ENCODE assay signal across 34 cellular contexts in the genomic region with DNA sequence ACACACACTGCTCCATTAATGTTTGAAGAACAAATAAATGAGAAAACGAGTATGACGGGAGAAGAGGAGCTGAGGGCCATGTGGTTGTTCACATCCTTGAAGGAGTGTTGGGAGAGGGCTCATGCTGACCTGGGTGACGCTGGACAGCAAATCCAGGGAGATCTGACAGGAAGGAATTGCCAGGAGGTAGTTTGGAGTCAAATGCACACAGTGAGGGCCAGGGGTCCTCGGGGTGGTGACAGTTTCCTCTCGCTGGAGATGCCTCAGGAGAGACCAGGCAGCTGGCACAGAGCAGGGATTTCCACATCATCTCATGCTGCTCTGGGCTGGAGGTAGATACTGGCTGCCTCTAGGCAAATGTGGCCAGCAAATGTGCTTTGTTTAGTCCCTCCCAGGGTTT. TPM values are rescaled to one million over a fixed set of nuclear protein-coding genes. Genes with fewer than 3 reads are reported as not detected.
DNase-seq lines count a peak whose midpoint lies in the region; ATAC-seq, FAIRE-seq and TF ChIP-seq lines count a peak whose summit lies in the region.
"Had no signal": no experiment of that assay in that cellular context is flagged by ENCODE, and none has a peak within 500 bp of the region (broad histone marks: within the 10 kb centered on the region; RNA-seq: fewer than 3 reads in every experiment).

No MANE protein-coding gene starts in this region.

- H3K4me1 ChIP-seq in HepG2 (ENCODE audit: insufficient read depth, low read length) (peaks cover 85% of the 10 kb centered on the region), right lobe of liver (peaks cover 0 to 9% (median 3%) of the 10 kb centered on the region in 4 donors), PC-3 (ENCODE audit: insufficient read depth, low read length) (peaks cover 22% of the 10 kb centered on the region), small intestine (ENCODE audit: control insufficient read depth in 2 of 2, insufficient read depth in 1 of 2, low read depth in 1 of 2, low read length in 1 of 2) (peaks cover 2 to 7% of the 10 kb centered on the region in 2 donors)

- peaks cover 17% of the 10 kb centered on the region for H4K20me1 ChIP-seq in HepG2 (ENCODE audit: insufficient read depth, low read length)
- peaks cover 8% of the 10 kb centered on the region; the same call in 1 of the 2 replicates for H4K20me1 ChIP-seq in PC-3 (ENCODE audit: low read length)

- POLR2A ChIA-PET in HepG2 (lab: Yijun Ruan, JAX), result interaction anchor here (1.0 to 3.1 kb wide), 6 partner anchors 9 to 87 kb away, joined by 3 to 12 read pairs (median 5); a partner anchor contains a TSS
- POLR2A ChIA-PET in WTC11 (lab: Charles Lee), result no interaction called here
- POLR2A ChIA-PET in PC-3 (lab: Charles Lee; ENCODE audit: unreplicated experiment), result no interaction called here

- no peak overlapping the region for H3K9ac ChIP-seq in HepG2 (ENCODE audit: insufficient read depth, low read depth, low read length)
- H3K9ac ChIP-seq in PC-3 (ENCODE audit: low read length), result no peak overlapping the region
- H3K9ac ChIP-seq: BLaER1, KMS-11 had no signal

- no peak overlapping the region for H3K4me3 ChIP-seq in HepG2 (replicated peaks in 1 of 3; ENCODE audit: insufficient read depth in 1 of 3, low read depth in 2 of 3, low read length in 3 of 3)
- no peak overlapping the region for H3K4me3 ChIP-seq in right lobe of liver
- H3K4me3 ChIP-seq in PC-3 (ENCODE audit: low read length), result no peak overlapping the region
- H3K4me3 ChIP-seq in small intestine (ENCODE audit: low read depth in 1 of 2, low read length in 2 of 2), result no peak overlapping the region
- H3K4me3 ChIP-seq: BLaER1, dorsolateral prefrontal cortex, gastroesophageal sphincter, skin epidermis, stomach, tibial nerve had no signal

- no peaks in the 10 kb centered on the region for H3K27me3 Mint-ChIP-seq in WTC11 (ENCODE audit: low read depth)
- no peaks in the 10 kb centered on the region for H3K27me3 Mint-ChIP-seq in neural crest cell (ENCODE audit: low read depth)
- H3K27me3 Mint-ChIP-seq: activated B cell treated with CpG ODN at 0.5 μM for 24 hours, memory B cell had no signal

- H3K36me3 Mint-ChIP-seq in WTC11 (no peaks in the 10 kb centered on the region), neural crest cell (ENCODE audit: low read depth) (no peaks in the 10 kb centered on the region)
- H3K36me3 Mint-ChIP-seq: activated naive CD8-positive, alpha-beta T cell treated with anti-CD3 and anti-CD28 coated beads, Interleukin-2, amount 10 ng/mL, durations not matched to agents 7 days and 5 days; memory B cell had no signal

- H3F3A ChIP-seq in PC-3 (ENCODE audit: low read length, unreplicated experiment), result no peaks in the 10 kb centered on the region

- H3K79me2 ChIP-seq in HepG2 (ENCODE audit: insufficient read depth, low read length) (peaks cover 28% of the 10 kb centered on the region), PC-3 (ENCODE audit: low read length) (peaks cover 28% of the 10 kb centered on the region)

- no peak for TF ChIP-seq EP300 in HepG2 (IDR thresholded peaks at IDR 0.05; ENCODE audit: low read depth in 2 of 2, low read length in 2 of 2)
- no peak for TF ChIP-seq EP300 in HepG2 (CRISPR knock-in tag; IDR thresholded peaks at IDR 0.05; ENCODE audit: borderline replicate concordance)

- ATAC-seq in HepG2 (no peak), right lobe of liver (no peak), WTC11 (no peak), PC-3 (no peak)
- ATAC-seq: gastroesophageal sphincter had no signal

- WGBS in HepG2 (ENCODE audit: low lambda C conversion rate), result 80% methylated on average over 5 of the region's 5 CpGs
- WGBS in right lobe of liver (ENCODE audit: insufficient coverage, low coverage, low lambda C conversion rate, missing lambda C conversion rate), result 60% methylated on average over 5 of the region's 5 CpGs
- 80 to 85% (median 81%) methylated on average over 5 of the region's 5 CpGs for WGBS in small intestine, 3 donors

- no peak for TF ChIP-seq RAD21 in HepG2 (CRISPR knock-in tag; IDR thresholded peaks at IDR 0.05)

- TF ChIP-seq POLR2A in HepG2 (IDR thresholded peaks at IDR 0.05; ENCODE audit: insufficient read depth in 1 of 2, low read depth in 2 of 2, low read length in 2 of 2) (no peak), right lobe of liver (IDR thresholded peaks at IDR 0.05) (no peak)

- H2AFZ ChIP-seq in HepG2 (ENCODE audit: low read length) (no peak overlapping the region), PC-3 (ENCODE audit: low read length) (no peak overlapping the region)

- FAIRE-seq in HepG2 (lab: Jason Lieb, UNC) (no peak), small intestine (lab: Jason Lieb, UNC) (no peak)
- FAIRE-seq: endothelial cell of umbilical vein had no signal

- H3K36me3 ChIP-seq in HepG2 (replicated peaks in 1 of 2; ENCODE audit: control insufficient read depth in 1 of 2, insufficient read depth in 2 of 2, low read length in 2 of 2), result no peaks in the 10 kb centered on the region
- H3K36me3 ChIP-seq in right lobe of liver, result no peaks in the 10 kb centered on the region
- no peaks in the 10 kb centered on the region for H3K36me3 ChIP-seq in PC-3 (ENCODE audit: low read depth, low read length)
- no peaks in the 10 kb centered on the region for H3K36me3 ChIP-seq in small intestine (ENCODE audit: control insufficient read depth in 2 of 2, insufficient read depth in 2 of 2, low read length in 2 of 2)
- H3K36me3 ChIP-seq: BLaER1, gastroesophageal sphincter, stomach, tibial nerve had no signal

- BruUV-seq in HepG2 (replicated peaks; lab: Mats Ljungman, UMichigan) (no TSS peak), PC-3 (replicated peaks; lab: Mats Ljungman, UMichigan) (no TSS peak)

- intact Hi-C loops in HepG2 (cut with micrococcal nuclease; ENCODE audit: unreplicated experiment), result no loop called here
- intact Hi-C loops in right lobe of liver (cut with DNase I), result no loop called here
- intact Hi-C loops in PC-3 (cut with micrococcal nuclease), result no loop called here

- CTCF ChIA-PET in HepG2 (lab: Yijun Ruan, JAX; ENCODE audit: low intra/inter-chr PET ratio, low total read pairs) (no interaction called here), WTC11 (lab: Charles Lee) (interaction anchor here (4.5 kb wide), 1 partner anchor 39 kb away, joined by 16 read pairs; no protein-coding TSS in a partner anchor), PC-3 (lab: Charles Lee) (no interaction called here)

- H3K9me3 Mint-ChIP-seq in WTC11 (no peaks in the 10 kb centered on the region), neural crest cell (no peaks in the 10 kb centered on the region)
- H3K9me3 Mint-ChIP-seq: activated B cell treated with CpG ODN at 0.5 μM for 24 hours; activated naive CD8-positive, alpha-beta T cell treated with anti-CD3 and anti-CD28 coated beads, Interleukin-2, amount 10 ng/mL, durations not matched to agents 7 days and 5 days; memory B cell had no signal

- H3K9me2 ChIP-seq in PC-3 (replicated peaks; ENCODE audit: low read length), result no peaks in the 10 kb centered on the region

- H3K4me2 ChIP-seq in HepG2 (ENCODE audit: low read depth, low read length) (0 out of 2 replicates have a peak overlapping the region, but pooled peaks have one; percentile 4), PC-3 (ENCODE audit: low read length) (no peak overlapping the region)
- H3K4me2 ChIP-seq: BLaER1, KMS-11 had no signal

- H3K4me3 Mint-ChIP-seq in WTC11 (no peak overlapping the region), neural crest cell (peak overlapping the region; percentile 89)
- H3K4me3 Mint-ChIP-seq: activated naive CD8-positive, alpha-beta T cell treated with anti-CD3 and anti-CD28 coated beads, Interleukin-2, amount 10 ng/mL, durations not matched to agents 7 days and 5 days had no signal

- DNase-seq in HepG2 (ENCODE audit: low spot score) (no peak), right lobe of liver (no peak), WTC11 (ENCODE audit: low spot score) (no peak), neural crest cell (ENCODE audit: low read depth, low spot score) (no peak), PC-3 (no peak), small intestine (no peak), A172 (ENCODE audit: low spot score) (no peak)
- DNase-seq in effector CD8-positive, alpha-beta T cell (lab: John Stamatoyannopoulos, UW), result no peak
- DNase-seq: ACHN; activated B cell treated with CpG ODN at 0.5 μM for 24 hours; activated CD4-positive, alpha-beta T cell treated with anti-CD3 and anti-CD28 coated beads, Interleukin-2, amount 50 U/mL, for 48 hours; activated CD8-positive, alpha-beta memory T cell treated with anti-CD3 and anti-CD28 coated beads, Interleukin-2, amount 50 U/mL, for 48 hours; activated naive CD8-positive, alpha-beta T cell treated with anti-CD3 and anti-CD28 coated beads, Interleukin-2, amount 10 ng/mL, durations not matched to agents 7 days and 5 days; cerebellar nuclear complex; DMS79; GF-D8; HCEC 1CT; MM.1S; NCI-H1436; NCI-H2107; NCI-H446; OCI-M1; Right ventricle myocardium superior; stimulated activated CD4-positive, alpha-beta T cell treated with anti-CD3 and anti-CD28 coated beads, Interleukin-2, amount 100 ng/mL, for 24 hours; stomach; T1000 had no signal

- H3K9me3 ChIP-seq in HepG2 (ENCODE audit: low read length) (no peaks in the 10 kb centered on the region), right lobe of liver (no peaks in the 10 kb centered on the region), PC-3 (ENCODE audit: low read length) (no peaks in the 10 kb centered on the region), small intestine (ENCODE audit: control insufficient read depth, low read depth) (no peaks in the 10 kb centered on the region)
- H3K9me3 ChIP-seq: BLaER1, gastroesophageal sphincter, stomach, tibial nerve had no signal

- H3K27ac Mint-ChIP-seq in WTC11, result peak overlapping the region; percentile 16; the same call in 1 of the 2 replicates
- H3K27ac Mint-ChIP-seq in neural crest cell (ENCODE audit: unreplicated experiment), result no peak overlapping the region
- H3K27ac Mint-ChIP-seq: activated naive CD8-positive, alpha-beta T cell treated with anti-CD3 and anti-CD28 coated beads, Interleukin-2, amount 10 ng/mL, durations not matched to agents 7 days and 5 days had no signal

- H3K27ac ChIP-seq in HepG2 (ENCODE audit: extremely low read length, insufficient read depth, low read length) (peak overlapping the region; percentile 34), right lobe of liver (no peak overlapping the region), PC-3 (ENCODE audit: low read length) (no peak overlapping the region), small intestine (ENCODE audit: low read depth in 1 of 2, low read length in 1 of 2) (no peak overlapping the region)
- H3K27ac ChIP-seq: BLaER1, gastroesophageal sphincter, KMS-11, stomach, tibial nerve had no signal

- in situ Hi-C loops in HepG2 (cut with HindIII; ENCODE audit: extremely low pct_ligation_motif_present, low pct_unique_long_range_greater_than_20kb), result no loop called here

- H3K27me3 ChIP-seq in HepG2 (ENCODE audit: control insufficient read depth in 1 of 2, insufficient read depth in 2 of 2, low read length in 2 of 2) (no peaks in the 10 kb centered on the region), right lobe of liver (no peaks in the 10 kb centered on the region), PC-3 (ENCODE audit: low read length) (no peaks in the 10 kb centered on the region), small intestine (ENCODE audit: control insufficient read depth in 2 of 2, insufficient read depth in 2 of 2, low read length in 2 of 2) (no peaks in the 10 kb centered on the region)
- H3K27me3 ChIP-seq: BLaER1, dorsolateral prefrontal cortex, stomach had no signal

- peaks cover 25% of the 10 kb centered on the region for H3K4me1 Mint-ChIP-seq in WTC11
- H3K4me1 Mint-ChIP-seq in neural crest cell, result peaks cover 42% of the 10 kb centered on the region

- no peak for TF ChIP-seq CTCF in HepG2 (CRISPR knock-in tag; IDR thresholded peaks at IDR 0.05)
- TF ChIP-seq CTCF in right lobe of liver (IDR thresholded peaks at IDR 0.05), result no peak
- no peak for TF ChIP-seq CTCF in WTC11 (IDR thresholded peaks at IDR 0.05)
- TF ChIP-seq CTCF in neural crest cell (conservative IDR thresholded peaks at IDR 0.05), result no peak
- TF ChIP-seq CTCF in PC-3 (conservative IDR thresholded peaks at IDR 0.05; ENCODE audit: low read depth, low read length), result no peak

RNA-seq across cellular contexts. Expression of a gene that starts 2.0 kb away (rescaled TPM):
- total RNA-seq in HepG2 (2016; rRNA removed; fragmentation: Illumina TruSeq; extraction: Trizol) (42.1 and 59.1 TPM in 2 replicates), right lobe of liver (10 to 100 TPM; 11.3 to 14.0 (median 12.5) TPM), WTC11 (2021) (18.8 to 22.1 TPM (median 21.2 TPM) in 3 replicates), neural crest cell (23.9 and 25.0 TPM in 2 replicates), PC-3 (2014; rRNA removed) (10.4 and 13.7 TPM in 2 replicates)
- total RNA-seq in HepG2 (2016; cell fraction: cytosol; rRNA removed; fragmentation: Illumina TruSeq; extraction: Trizol; ENCODE audit: low read depth), result 32.4 and 35.6 TPM in 2 replicates
- 41.0 and 60.9 TPM in 2 replicates for total RNA-seq in HepG2 (2016; cell fraction: insoluble cytoplasmic fraction; rRNA removed; fragmentation: Illumina TruSeq; extraction: Trizol)
- total RNA-seq in HepG2 (2016; cell fraction: membrane; rRNA removed; fragmentation: Illumina TruSeq; extraction: Trizol), result 29.2 and 32.9 TPM in 2 replicates
- total RNA-seq in HepG2 (2016; cell fraction: nucleus; rRNA removed; fragmentation: Illumina TruSeq; extraction: Trizol), result 66.4 and 75.5 TPM in 2 replicates
- polyA plus RNA-seq in HepG2 (2011; rRNA removed) (105 and 108 TPM in 2 replicates), small intestine (10 to 100 TPM; 14.9 to 20.1 (median 18.1) TPM)
- 53.2 and 89.4 TPM in 2 replicates for polyA plus RNA-seq in HepG2 (2011; cell fraction: cytosol; rRNA removed)
- polyA plus RNA-seq in HepG2 (2011; cell fraction: nucleus; rRNA removed), result 65.7 and 85.9 TPM in 2 replicates
- polyA plus RNA-seq in HepG2 (2012), result 99.1 and 106 TPM in 2 replicates
- 2.2 and 2.6 TPM in 2 replicates for polyA plus RNA-seq in HepG2 (2016; cell fraction: cytosol; fragmentation: Illumina TruSeq; extraction: Trizol; ENCODE audit: low read depth)
- 31.8 and 32.9 TPM in 2 replicates for polyA plus RNA-seq in HepG2 (2016; cell fraction: insoluble cytoplasmic fraction; fragmentation: Illumina TruSeq; extraction: Trizol; ENCODE audit: low read depth)
- polyA plus RNA-seq in HepG2 (2016; cell fraction: membrane; fragmentation: Illumina TruSeq; extraction: Trizol; ENCODE audit: low read depth), result 8.5 and 9.3 TPM in 2 replicates
- polyA plus RNA-seq in HepG2 (2016; cell fraction: nucleus; fragmentation: Illumina TruSeq; extraction: Trizol; ENCODE audit: insufficient read depth, low read depth), result 140 and 144 TPM in 2 replicates
- 13.5 and 115 TPM in 2 replicates for polyA minus RNA-seq in HepG2 (2011; rRNA and poly(A)+ RNA removed; ENCODE audit: low replicate concordance)
- polyA minus RNA-seq in HepG2 (2011; cell fraction: cytosol; rRNA and poly(A)+ RNA removed), result 82.7 and 108 TPM in 2 replicates
- polyA minus RNA-seq in HepG2 (2011; cell fraction: nucleus; rRNA and poly(A)+ RNA removed), result 78.4 and 93.9 TPM in 2 replicates
- 24.1 and 25.5 TPM in 2 replicates for total RNA-seq in A172 (2014; rRNA removed; shearing (Covaris generic))
